13 cellular contexts compared by ENCODE assay signal in genomic region chr6:160664198-160664597, GRCh38. TPM values are rescaled to one million over a fixed set of nuclear protein-coding genes. Genes with fewer than 3 reads are reported as not detected.
"Had no signal": no experiment of that assay in that cellular context is flagged by ENCODE, and none has a peak within 500 bp of the region (broad histone marks: within the 10 kb centered on the region; RNA-seq: fewer than 3 reads in every experiment).

Gene LPA (minus strand): TSS chr6:160664275. CDS start chr6:160664214, 61 bp downstream.

RNA-seq across cellular contexts. Expression of gene LPA, which starts in this region (rescaled TPM):
- total RNA-seq: activated naive CD4-positive, alpha-beta T cell treated with anti-CD3 and anti-CD28 coated beads for 36 hours; activated naive CD4-positive, alpha-beta T cell treated with anti-CD3 and anti-CD28 coated beads, Interleukin-2, amount 50 U/mL, for 72 hours; activated naive CD8-positive, alpha-beta T cell treated with anti-CD3 and anti-CD28 coated beads for 36 hours; activated naive CD8-positive, alpha-beta T cell treated with anti-CD3 and anti-CD28 coated beads, Interleukin-2, amount 10 ng/mL, durations not matched to agents 7 days and 5 days; activated T-cell treated with anti-CD3 and anti-CD28 coated beads, Interleukin-2, amount 50 U/mL, for 72 hours; activated T-helper 1 cell treated with anti-CD3 and anti-CD28 coated beads, Interleukin-12 subunit alpha, Interleukin-12 subunit beta, Interleukin-2, Interleukin-4 antibody, amounts not matched to agents 30 ng/mL and 10 ng/mL and 1 ng/mL, durations not matched to agents 14 hours and 24 hours and 36 hours; activated T-helper 17 cell treated with anti-CD3 and anti-CD28 coated beads, Interleukin-2, amount 50 U/mL, for 72 hours; activated T-helper 2 cell treated with anti-CD3 and anti-CD28 coated beads, Interferon-gamma antibody, Interleukin-2, Interleukin-4, amounts not matched to agents 10 μg/mL and 5 μg/mL and 100 μg/mL, durations not matched to agents 14 hours and 24 hours and 36 hours; aorta; ascending aorta; astrocyte; cardiac septum had no signal
- polyA plus RNA-seq: aorta, cardiac muscle cell had no signal
